8 cellular contexts compared by ENCODE assay signal in the genomic region with DNA sequence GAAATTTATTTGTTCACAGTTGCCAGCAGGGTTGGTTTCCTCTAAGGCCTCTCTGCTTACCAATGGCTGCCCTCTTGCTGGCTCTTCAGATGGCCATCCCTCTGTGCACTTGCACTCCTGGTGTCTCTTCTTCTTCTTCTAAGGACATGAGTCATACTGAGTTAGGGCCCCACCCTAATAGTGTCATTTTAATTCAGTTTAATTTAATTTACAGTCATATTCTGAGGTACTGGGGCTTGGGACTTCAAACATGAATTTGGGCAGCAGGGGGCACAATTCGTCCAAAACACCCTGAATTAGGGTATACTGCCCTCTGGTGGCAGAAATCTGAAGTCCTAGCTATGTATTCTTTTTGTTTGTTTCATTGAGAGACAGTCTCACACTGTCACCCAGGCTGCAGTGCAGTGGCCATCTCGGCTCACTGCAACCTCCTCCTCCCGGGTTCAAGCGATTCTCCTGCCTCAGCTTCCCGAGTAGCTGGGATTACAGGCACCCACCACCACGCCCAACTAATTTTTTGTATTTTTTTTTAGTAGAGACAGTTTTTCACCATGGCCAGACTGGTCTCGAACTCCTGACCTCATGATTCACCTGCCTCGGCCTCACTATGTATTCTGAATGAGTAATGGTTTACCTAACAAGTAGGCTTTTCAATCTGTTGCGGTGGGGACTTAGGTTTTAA. TPM values are rescaled to one million over a fixed set of nuclear protein-coding genes. Genes with fewer than 3 reads are reported as not detected.
A peak's percentile ranks its signal among the peaks of the same experiment; 100 is the strongest.
DNase-seq lines count a peak whose midpoint lies in the region; ATAC-seq, FAIRE-seq and TF ChIP-seq lines count a peak whose summit lies in the region.

No MANE protein-coding gene starts in this region.

- FAIRE-seq in GM12891 (lab: Jason Lieb, UNC), result peak; percentile 83

- H3K36me3 Mint-ChIP-seq in central memory CD8-positive, alpha-beta T cell (ENCODE audit: insufficient read depth), result peaks cover 20% of the 10 kb centered on the region

- DNase-seq in GM12891 (ENCODE audit: insufficient read length, low spot score) (no peak), NCI-H460 (ENCODE audit: extremely low read depth, low read depth) (peak; percentile 95), left kidney (ENCODE audit: low read depth, low spot score) (peak; percentile 96)
- peak; percentile 85 for DNase-seq in activated CD4-positive, CD25-positive, alpha-beta regulatory T cell treated with anti-CD3 and anti-CD28 coated beads, Interleukin-2, amount 50 U/mL, for 16 hours (ENCODE audit: low read depth, low spot score)
- peak; percentile 83 to 85 for DNase-seq in central memory CD8-positive, alpha-beta T cell (ENCODE audit: low spot score in 2 of 2)
- DNase-seq in stimulated activated CD4-positive, alpha-beta T cell treated with anti-CD3 and anti-CD28 coated beads, Interleukin-2, amount 100 ng/mL, for 48 hours, result peak; percentile 94 to 98

- H3K4me1 Mint-ChIP-seq in central memory CD8-positive, alpha-beta T cell, result peaks cover 19% of the 10 kb centered on the region

- ATAC-seq in HG03354 (IDR thresholded peaks at IDR 0.05; ENCODE audit: poor library complexity, severe bottlenecking, unreplicated experiment), result peak; percentile 82
- ATAC-seq in central memory CD8-positive, alpha-beta T cell (replicated peaks; ENCODE audit: extremely low read depth, poor library complexity, severe bottlenecking), result peak; percentile 75
- ATAC-seq in HG03442 (IDR thresholded peaks at IDR 0.05; ENCODE audit: unreplicated experiment), result no peak

- no peak for TF ChIP-seq POLR2A in GM12891 (IDR thresholded peaks at IDR 0.05; ENCODE audit: low read depth, low read length)

- H3K4me3 Mint-ChIP-seq in central memory CD8-positive, alpha-beta T cell, result no peak overlapping the region

- H3K27ac Mint-ChIP-seq in central memory CD8-positive, alpha-beta T cell (ENCODE audit: low read depth), result peak overlapping the region; percentile 72

- no peaks in the 10 kb centered on the region for H3K27me3 Mint-ChIP-seq in central memory CD8-positive, alpha-beta T cell

- no peaks in the 10 kb centered on the region for H3K9me3 Mint-ChIP-seq in central memory CD8-positive, alpha-beta T cell

TF ChIP-seq in GM12891, 5 proteins besides CTCF, POLR2A, EP300 and RAD21:
- TF ChIP-seq PAX5 (IDR thresholded peaks at IDR 0.05; ENCODE audit: insufficient read depth, low read length, severe bottlenecking) (no peak), SPI1 (IDR thresholded peaks at IDR 0.05; ENCODE audit: low read depth, low read length) (no peak), TAF1 (IDR thresholded peaks at IDR 0.05; ENCODE audit: low read depth, low read length) (no peak), POLR2AphosphoS5 (IDR thresholded peaks at IDR 0.05; ENCODE audit: low read depth, low read length) (no peak), POU2F2 (IDR thresholded peaks at IDR 0.05; ENCODE audit: low read depth, low read length) (no peak)

RNA-seq across cellular contexts. Expression of gene SLC4A1AP, which starts 19.8 kb away (rescaled TPM):
- polyA plus RNA-seq in GM12891 (2012; ENCODE audit: low read depth, missing spikeins), result 16.6 TPM
- 37.4 and 42.4 TPM in 2 replicates for total RNA-seq in NCI-H460 (2014; rRNA removed; shearing (Covaris generic))
- polyA plus RNA-seq in NCI-H460 (2014; cell fraction: nucleus; rRNA removed), result 17.7 and 23.8 TPM in 2 replicates

RNA-seq across cellular contexts. Expression of gene SUPT7L, which starts 20.1 kb away (rescaled TPM):
- 22.7 TPM for polyA plus RNA-seq in GM12891 (2012; ENCODE audit: low read depth, missing spikeins)
- total RNA-seq in NCI-H460 (2014; rRNA removed; shearing (Covaris generic)), result 39.6 and 42.2 TPM in 2 replicates
- polyA plus RNA-seq in NCI-H460 (2014; cell fraction: nucleus; rRNA removed), result 50.6 and 62.6 TPM in 2 replicates

RNA-seq across cellular contexts. Expression of gene GPN1, which starts 54.7 kb away (rescaled TPM):
- 38.1 TPM for polyA plus RNA-seq in GM12891 (2012; ENCODE audit: low read depth, missing spikeins)
- 35.0 and 39.5 TPM in 2 replicates for total RNA-seq in NCI-H460 (2014; rRNA removed; shearing (Covaris generic))
- 24.4 and 26.3 TPM in 2 replicates for polyA plus RNA-seq in NCI-H460 (2014; cell fraction: nucleus; rRNA removed)

RNA-seq across cellular contexts. Expression of gene CCDC121, which starts 54.7 kb away (rescaled TPM):
- polyA plus RNA-seq in GM12891 (2012; ENCODE audit: low read depth, missing spikeins), result 0.49 TPM
- 3.8 and 4.6 TPM in 2 replicates for total RNA-seq in NCI-H460 (2014; rRNA removed; shearing (Covaris generic))
- polyA plus RNA-seq in NCI-H460 (2014; cell fraction: nucleus; rRNA removed), result 2.9 and 3.1 TPM in 2 replicates
